10 cellular contexts compared by ENCODE assay signal in genomic region chr11:101456812-101457211, GRCh38.
DNase-seq lines count a peak whose midpoint lies in the region; ATAC-seq, FAIRE-seq and TF ChIP-seq lines count a peak whose summit lies in the region.
"Had no signal": no experiment of that assay in that cellular context is flagged by ENCODE, and none has a peak within 500 bp of the region (broad histone marks: within the 10 kb centered on the region; RNA-seq: fewer than 3 reads in every experiment).

No MANE protein-coding gene starts in this region.

- no peak overlapping the region for H3K4me3 Mint-ChIP-seq in endothelial cell (ENCODE audit: unreplicated experiment)

- H3K27me3 ChIP-seq in pancreas = no peaks in the 10 kb centered on the region

- DNase-seq in GM10248 (ENCODE audit: extremely low spot score) = no peak
- DNase-seq in NCI-H774 (lab: John Stamatoyannopoulos, UW) = peak; percentile 9
- no peak for DNase-seq in endothelial cell (ENCODE audit: low spot score)
- no peak for DNase-seq in pancreas
- no peak for DNase-seq in glomerular visceral epithelial cell (ENCODE audit: extremely low spot score)
- no peak for DNase-seq in GM19240 (ENCODE audit: insufficient read length, low spot score)
- DNase-seq in NCI-H1092 treated with DMSO at 0.1 percent for 48 hours (lab: John Stamatoyannopoulos, UW) = no peak
- DNase-seq: retina; stimulated activated naive CD8-positive, alpha-beta T cell treated with anti-CD3 and anti-CD28 coated beads, Interleukin-15, Interleukin-2, amounts not matched to agents 100 U/mL and 50 U/mL, for 24 hours had no signal

- H3K9me3 ChIP-seq in pancreas = no peaks in the 10 kb centered on the region

- FAIRE-seq in pancreas (lab: Jason Lieb, UNC) = peak; percentile 82

- H3K4me1 Mint-ChIP-seq in endothelial cell (ENCODE audit: unreplicated experiment) = peaks cover 4% of the 10 kb centered on the region

- WGBS in pancreas, 2 donors = 0 to 1% methylated on average over 1 of the region's 1 CpG

- no peaks in the 10 kb centered on the region for H3K36me3 Mint-ChIP-seq in endothelial cell (ENCODE audit: low read depth, unreplicated experiment)

- intact Hi-C loops in pancreas (cut with DNase I) = loop anchor here in 1 of 3 donors (10.0 kb wide), 1 partner anchor 388 kb away; no protein-coding TSS in a partner anchor

- no peak overlapping the region for H3K4me3 ChIP-seq in pancreas

- peak in 3 of 4 donors; percentile 44 to 48 (median 46) for ATAC-seq in pancreas
- ATAC-seq in GM18517 (IDR thresholded peaks at IDR 0.05; ENCODE audit: unreplicated experiment) = no peak
- ATAC-seq: stimulated activated naive CD8-positive, alpha-beta T cell treated with anti-CD3 and anti-CD28 coated beads, Interleukin-15, Interleukin-2, amounts not matched to agents 100 U/mL and 50 U/mL, for 24 hours had no signal

- CTCF ChIA-PET in GM10248 (lab: Yijun Ruan, JAX) = interaction anchor here (0.7 to 1.7 kb wide), 11 partner anchors 11 to 1210 kb away, joined by 3 to 5 read pairs (median 4); no protein-coding TSS in a partner anchor

- POLR2A ChIA-PET in GM10248 (lab: Yijun Ruan, JAX) = no interaction called here

- H3K9me3 Mint-ChIP-seq in endothelial cell (ENCODE audit: unreplicated experiment) = no peaks in the 10 kb centered on the region

- no peaks in the 10 kb centered on the region for H3K27me3 Mint-ChIP-seq in endothelial cell (ENCODE audit: unreplicated experiment)

- H3K36me3 ChIP-seq in pancreas = no peaks in the 10 kb centered on the region

- H3K27ac Mint-ChIP-seq in endothelial cell (ENCODE audit: unreplicated experiment) = no peak overlapping the region

- TF ChIP-seq CTCF in GM10248 (IDR thresholded peaks at IDR 0.05; ENCODE audit: control extremely low read depth, extremely low read depth, low read depth, missing control alignments) (peak; percentile 14), endothelial cell (IDR thresholded peaks at IDR 0.05; ENCODE audit: unreplicated experiment) (peak; percentile 31), pancreas (IDR thresholded peaks at IDR 0.05) (peak in 2 of 4 donors; percentile 11 to 16)

- H3K27ac ChIP-seq in pancreas = no peak overlapping the region

- H3K4me1 ChIP-seq in pancreas = no peaks in the 10 kb centered on the region
